1 cellular context compared by ENCODE assay signal in the genomic region with DNA sequence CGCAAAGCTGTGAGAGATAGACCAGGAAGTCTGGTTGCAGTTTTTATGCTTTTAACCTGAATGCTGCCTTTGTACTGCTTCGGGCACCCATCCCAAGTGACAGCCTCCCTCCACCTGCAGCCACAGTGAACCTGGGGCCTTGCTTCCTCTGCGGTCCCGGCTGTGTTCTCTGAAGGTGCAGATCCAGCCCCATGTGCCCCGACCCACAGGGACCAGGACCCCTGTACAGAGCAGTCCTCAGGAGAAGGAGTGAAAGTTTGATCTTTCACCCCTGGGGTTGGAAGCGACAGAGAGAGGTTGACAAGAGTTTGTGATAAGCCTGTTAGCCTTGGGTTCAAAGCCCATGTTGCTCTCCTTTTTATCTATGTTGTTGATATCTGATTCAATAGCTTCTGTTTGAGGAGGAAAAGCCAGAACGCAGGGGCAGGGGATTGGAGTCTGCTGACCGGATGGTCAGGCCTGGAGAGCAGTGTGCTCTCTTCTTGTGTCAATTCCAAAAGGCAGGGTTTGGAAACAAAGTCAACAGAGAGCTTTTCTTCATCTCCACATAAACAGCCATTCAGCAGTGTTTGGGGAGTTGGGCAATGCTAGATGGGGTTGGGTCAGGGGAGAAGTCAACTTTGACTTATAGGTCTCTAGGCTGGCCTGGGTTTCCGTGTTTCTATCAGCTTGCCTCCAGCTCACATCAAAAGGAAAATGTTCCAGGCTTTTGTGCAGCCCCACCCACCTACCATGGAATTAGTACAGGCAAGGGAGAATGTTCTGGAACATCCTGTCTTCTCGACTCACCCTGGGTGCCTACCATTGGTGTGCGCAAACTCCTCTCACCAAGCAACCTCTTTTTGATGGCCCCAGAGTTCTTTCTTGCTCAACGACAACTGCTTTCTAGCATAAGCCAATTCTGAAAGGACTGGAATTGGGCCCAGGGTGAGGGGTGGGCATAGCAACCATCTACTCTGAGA.
TF ChIP-seq lines count a peak whose summit lies in the region.

No MANE protein-coding gene starts in this region.

TF ChIP-seq in HepG2, 621 proteins besides CTCF, POLR2A, EP300 and RAD21 (continued from another document and continues in another):
- TF ChIP-seq, protein P1, sequence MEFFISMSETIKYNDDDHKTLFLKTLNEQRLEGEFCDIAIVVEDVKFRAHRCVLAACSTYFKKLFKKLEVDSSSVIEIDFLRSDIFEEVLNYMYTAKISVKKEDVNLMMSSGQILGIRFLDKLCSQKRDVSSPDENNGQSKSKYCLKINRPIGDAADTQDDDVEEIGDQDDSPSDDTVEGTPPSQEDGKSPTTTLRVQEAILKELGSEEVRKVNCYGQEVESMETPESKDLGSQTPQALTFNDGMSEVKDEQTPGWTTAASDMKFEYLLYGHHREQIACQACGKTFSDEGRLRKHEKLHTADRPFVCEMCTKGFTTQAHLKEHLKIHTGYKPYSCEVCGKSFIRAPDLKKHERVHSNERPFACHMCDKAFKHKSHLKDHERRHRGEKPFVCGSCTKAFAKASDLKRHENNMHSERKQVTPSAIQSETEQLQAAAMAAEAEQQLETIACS (CRISPR knock-in tag; IDR thresholded peaks at IDR 0.05): 0 out of 2 replicates have a peak, but pooled peaks have one; percentile 18
- TF ChIP-seq SRSF9 (IDR thresholded peaks at IDR 0.05; ENCODE audit: borderline replicate concordance, insufficient read depth, low read depth, low read length, poor library complexity, severe bottlenecking) (no peak), AGO1 (IDR thresholded peaks at IDR 0.05; ENCODE audit: low read depth, low read length, poor library complexity, severe bottlenecking) (no peak), SRSF4 (IDR thresholded peaks at IDR 0.05; ENCODE audit: low read depth, low read length, poor library complexity, severe bottlenecking) (no peak), MBD4 (IDR thresholded peaks at IDR 0.05; ENCODE audit: borderline replicate concordance, low read length) (no peak), ZNF510 (CRISPR knock-in tag; IDR thresholded peaks at IDR 0.05; ENCODE audit: low read depth) (peak; percentile 62), CREM (IDR thresholded peaks at IDR 0.05) (peak; percentile 99), CREM (CRISPR knock-in tag; IDR thresholded peaks at IDR 0.05) (no peak), MZF1 (CRISPR knock-in tag; IDR thresholded peaks at IDR 0.05; ENCODE audit: borderline replicate concordance) (no peak), ZNF768 (CRISPR knock-in tag; IDR thresholded peaks at IDR 0.05) (no peak; the same call in 1 of the 2 replicates), POLR2AphosphoS2 (IDR thresholded peaks at IDR 0.05; ENCODE audit: low read depth, low read length) (no peak), ARNT (IDR thresholded peaks at IDR 0.05) (no peak), ZNF232 (CRISPR knock-in tag; IDR thresholded peaks at IDR 0.05; ENCODE audit: borderline replicate concordance) (no peak; the same call in 1 of the 2 replicates), SCMH1 (CRISPR knock-in tag; IDR thresholded peaks at IDR 0.05; ENCODE audit: borderline replicate concordance) (no peak), YEATS2 (CRISPR knock-in tag; IDR thresholded peaks at IDR 0.05; ENCODE audit: borderline replicate concordance) (peak; percentile 58), ZNF563 (CRISPR knock-in tag; IDR thresholded peaks at IDR 0.05) (peak; percentile 22; the same call in 1 of the 2 replicates), ZNF17 (CRISPR knock-in tag; IDR thresholded peaks at IDR 0.05) (no peak), GATAD1 (CRISPR knock-in tag; IDR thresholded peaks at IDR 0.05) (peak; percentile 75), U2AF2 (IDR thresholded peaks at IDR 0.05; ENCODE audit: low read depth, low read length) (no peak)
- TF ChIP-seq, protein P2, sequence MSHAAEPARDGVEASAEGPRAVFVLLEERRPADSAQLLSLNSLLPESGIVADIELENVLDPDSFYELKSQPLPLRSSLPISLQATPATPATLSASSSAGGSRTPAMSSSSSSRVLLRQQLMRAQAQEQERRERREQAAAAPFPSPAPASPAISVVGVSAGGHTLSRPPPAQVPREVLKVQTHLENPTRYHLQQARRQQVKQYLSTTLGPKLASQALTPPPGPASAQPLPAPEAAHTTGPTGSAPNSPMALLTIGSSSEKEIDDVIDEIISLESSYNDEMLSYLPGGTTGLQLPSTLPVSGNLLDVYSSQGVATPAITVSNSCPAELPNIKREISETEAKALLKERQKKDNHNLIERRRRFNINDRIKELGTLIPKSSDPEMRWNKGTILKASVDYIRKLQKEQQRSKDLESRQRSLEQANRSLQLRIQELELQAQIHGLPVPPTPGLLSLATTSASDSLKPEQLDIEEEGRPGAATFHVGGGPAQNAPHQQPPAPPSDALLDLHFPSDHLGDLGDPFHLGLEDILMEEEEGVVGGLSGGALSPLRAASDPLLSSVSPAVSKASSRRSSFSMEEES (CRISPR knock-in tag; IDR thresholded peaks at IDR 0.05): peak; percentile 100
- TF ChIP-seq, protein P3, sequence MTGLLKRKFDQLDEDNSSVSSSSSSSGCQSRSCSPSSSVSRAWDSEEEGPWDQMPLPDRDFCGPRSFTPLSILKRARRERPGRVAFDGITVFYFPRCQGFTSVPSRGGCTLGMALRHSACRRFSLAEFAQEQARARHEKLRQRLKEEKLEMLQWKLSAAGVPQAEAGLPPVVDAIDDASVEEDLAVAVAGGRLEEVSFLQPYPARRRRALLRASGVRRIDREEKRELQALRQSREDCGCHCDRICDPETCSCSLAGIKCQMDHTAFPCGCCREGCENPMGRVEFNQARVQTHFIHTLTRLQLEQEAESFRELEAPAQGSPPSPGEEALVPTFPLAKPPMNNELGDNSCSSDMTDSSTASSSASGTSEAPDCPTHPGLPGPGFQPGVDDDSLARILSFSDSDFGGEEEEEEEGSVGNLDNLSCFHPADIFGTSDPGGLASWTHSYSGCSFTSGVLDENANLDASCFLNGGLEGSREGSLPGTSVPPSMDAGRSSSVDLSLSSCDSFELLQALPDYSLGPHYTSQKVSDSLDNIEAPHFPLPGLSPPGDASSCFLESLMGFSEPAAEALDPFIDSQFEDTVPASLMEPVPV (CRISPR knock-in tag; IDR thresholded peaks at IDR 0.05): no peak
- TF ChIP-seq, protein P4, sequence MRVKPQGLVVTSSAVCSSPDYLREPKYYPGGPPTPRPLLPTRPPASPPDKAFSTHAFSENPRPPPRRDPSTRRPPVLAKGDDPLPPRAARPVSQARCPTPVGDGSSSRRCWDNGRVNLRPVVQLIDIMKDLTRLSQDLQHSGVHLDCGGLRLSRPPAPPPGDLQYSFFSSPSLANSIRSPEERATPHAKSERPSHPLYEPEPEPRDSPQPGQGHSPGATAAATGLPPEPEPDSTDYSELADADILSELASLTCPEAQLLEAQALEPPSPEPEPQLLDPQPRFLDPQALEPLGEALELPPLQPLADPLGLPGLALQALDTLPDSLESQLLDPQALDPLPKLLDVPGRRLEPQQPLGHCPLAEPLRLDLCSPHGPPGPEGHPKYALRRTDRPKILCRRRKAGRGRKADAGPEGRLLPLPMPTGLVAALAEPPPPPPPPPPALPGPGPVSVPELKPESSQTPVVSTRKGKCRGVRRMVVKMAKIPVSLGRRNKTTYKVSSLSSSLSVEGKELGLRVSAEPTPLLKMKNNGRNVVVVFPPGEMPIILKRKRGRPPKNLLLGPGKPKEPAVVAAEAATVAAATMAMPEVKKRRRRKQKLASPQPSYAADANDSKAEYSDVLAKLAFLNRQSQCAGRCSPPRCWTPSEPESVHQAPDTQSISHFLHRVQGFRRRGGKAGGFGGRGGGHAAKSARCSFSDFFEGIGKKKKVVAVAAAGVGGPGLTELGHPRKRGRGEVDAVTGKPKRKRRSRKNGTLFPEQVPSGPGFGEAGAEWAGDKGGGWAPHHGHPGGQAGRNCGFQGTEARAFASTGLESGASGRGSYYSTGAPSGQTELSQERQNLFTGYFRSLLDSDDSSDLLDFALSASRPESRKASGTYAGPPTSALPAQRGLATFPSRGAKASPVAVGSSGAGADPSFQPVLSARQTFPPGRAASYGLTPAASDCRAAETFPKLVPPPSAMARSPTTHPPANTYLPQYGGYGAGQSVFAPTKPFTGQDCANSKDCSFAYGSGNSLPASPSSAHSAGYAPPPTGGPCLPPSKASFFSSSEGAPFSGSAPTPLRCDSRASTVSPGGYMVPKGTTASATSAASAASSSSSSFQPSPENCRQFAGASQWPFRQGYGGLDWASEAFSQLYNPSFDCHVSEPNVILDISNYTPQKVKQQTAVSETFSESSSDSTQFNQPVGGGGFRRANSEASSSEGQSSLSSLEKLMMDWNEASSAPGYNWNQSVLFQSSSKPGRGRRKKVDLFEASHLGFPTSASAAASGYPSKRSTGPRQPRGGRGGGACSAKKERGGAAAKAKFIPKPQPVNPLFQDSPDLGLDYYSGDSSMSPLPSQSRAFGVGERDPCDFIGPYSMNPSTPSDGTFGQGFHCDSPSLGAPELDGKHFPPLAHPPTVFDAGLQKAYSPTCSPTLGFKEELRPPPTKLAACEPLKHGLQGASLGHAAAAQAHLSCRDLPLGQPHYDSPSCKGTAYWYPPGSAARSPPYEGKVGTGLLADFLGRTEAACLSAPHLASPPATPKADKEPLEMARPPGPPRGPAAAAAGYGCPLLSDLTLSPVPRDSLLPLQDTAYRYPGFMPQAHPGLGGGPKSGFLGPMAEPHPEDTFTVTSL (CRISPR knock-in tag; IDR thresholded peaks at IDR 0.05; ENCODE audit: borderline replicate concordance): peak; percentile 100
- TF ChIP-seq, protein P5, sequence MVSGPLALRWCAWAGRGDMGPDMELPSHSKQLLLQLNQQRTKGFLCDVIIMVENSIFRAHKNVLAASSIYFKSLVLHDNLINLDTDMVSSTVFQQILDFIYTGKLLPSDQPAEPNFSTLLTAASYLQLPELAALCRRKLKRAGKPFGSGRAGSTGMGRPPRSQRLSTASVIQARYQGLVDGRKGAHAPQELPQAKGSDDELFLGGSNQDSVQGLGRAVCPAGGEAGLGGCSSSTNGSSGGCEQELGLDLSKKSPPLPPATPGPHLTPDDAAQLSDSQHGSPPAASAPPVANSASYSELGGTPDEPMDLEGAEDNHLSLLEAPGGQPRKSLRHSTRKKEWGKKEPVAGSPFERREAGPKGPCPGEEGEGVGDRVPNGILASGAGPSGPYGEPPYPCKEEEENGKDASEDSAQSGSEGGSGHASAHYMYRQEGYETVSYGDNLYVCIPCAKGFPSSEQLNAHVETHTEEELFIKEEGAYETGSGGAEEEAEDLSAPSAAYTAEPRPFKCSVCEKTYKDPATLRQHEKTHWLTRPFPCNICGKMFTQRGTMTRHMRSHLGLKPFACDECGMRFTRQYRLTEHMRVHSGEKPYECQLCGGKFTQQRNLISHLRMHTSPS (CRISPR knock-in tag; IDR thresholded peaks at IDR 0.05; ENCODE audit: low read depth): peak; percentile 56; the same call in 1 of the 2 replicates
- TF ChIP-seq, protein P6, sequence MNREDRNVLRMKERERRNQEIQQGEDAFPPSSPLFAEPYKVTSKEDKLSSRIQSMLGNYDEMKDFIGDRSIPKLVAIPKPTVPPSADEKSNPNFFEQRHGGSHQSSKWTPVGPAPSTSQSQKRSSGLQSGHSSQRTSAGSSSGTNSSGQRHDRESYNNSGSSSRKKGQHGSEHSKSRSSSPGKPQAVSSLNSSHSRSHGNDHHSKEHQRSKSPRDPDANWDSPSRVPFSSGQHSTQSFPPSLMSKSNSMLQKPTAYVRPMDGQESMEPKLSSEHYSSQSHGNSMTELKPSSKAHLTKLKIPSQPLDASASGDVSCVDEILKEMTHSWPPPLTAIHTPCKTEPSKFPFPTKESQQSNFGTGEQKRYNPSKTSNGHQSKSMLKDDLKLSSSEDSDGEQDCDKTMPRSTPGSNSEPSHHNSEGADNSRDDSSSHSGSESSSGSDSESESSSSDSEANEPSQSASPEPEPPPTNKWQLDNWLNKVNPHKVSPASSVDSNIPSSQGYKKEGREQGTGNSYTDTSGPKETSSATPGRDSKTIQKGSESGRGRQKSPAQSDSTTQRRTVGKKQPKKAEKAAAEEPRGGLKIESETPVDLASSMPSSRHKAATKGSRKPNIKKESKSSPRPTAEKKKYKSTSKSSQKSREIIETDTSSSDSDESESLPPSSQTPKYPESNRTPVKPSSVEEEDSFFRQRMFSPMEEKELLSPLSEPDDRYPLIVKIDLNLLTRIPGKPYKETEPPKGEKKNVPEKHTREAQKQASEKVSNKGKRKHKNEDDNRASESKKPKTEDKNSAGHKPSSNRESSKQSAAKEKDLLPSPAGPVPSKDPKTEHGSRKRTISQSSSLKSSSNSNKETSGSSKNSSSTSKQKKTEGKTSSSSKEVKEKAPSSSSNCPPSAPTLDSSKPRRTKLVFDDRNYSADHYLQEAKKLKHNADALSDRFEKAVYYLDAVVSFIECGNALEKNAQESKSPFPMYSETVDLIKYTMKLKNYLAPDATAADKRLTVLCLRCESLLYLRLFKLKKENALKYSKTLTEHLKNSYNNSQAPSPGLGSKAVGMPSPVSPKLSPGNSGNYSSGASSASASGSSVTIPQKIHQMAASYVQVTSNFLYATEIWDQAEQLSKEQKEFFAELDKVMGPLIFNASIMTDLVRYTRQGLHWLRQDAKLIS (CRISPR knock-in tag; IDR thresholded peaks at IDR 0.05): peak; percentile 97
- TF ChIP-seq, protein P7, sequence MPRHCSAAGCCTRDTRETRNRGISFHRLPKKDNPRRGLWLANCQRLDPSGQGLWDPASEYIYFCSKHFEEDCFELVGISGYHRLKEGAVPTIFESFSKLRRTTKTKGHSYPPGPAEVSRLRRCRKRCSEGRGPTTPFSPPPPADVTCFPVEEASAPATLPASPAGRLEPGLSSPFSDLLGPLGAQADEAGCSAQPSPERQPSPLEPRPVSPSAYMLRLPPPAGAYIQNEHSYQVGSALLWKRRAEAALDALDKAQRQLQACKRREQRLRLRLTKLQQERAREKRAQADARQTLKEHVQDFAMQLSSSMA (CRISPR knock-in tag; IDR thresholded peaks at IDR 0.05): peak; percentile 82; the same call in 1 of the 2 replicates
- TF ChIP-seq, protein P8, sequence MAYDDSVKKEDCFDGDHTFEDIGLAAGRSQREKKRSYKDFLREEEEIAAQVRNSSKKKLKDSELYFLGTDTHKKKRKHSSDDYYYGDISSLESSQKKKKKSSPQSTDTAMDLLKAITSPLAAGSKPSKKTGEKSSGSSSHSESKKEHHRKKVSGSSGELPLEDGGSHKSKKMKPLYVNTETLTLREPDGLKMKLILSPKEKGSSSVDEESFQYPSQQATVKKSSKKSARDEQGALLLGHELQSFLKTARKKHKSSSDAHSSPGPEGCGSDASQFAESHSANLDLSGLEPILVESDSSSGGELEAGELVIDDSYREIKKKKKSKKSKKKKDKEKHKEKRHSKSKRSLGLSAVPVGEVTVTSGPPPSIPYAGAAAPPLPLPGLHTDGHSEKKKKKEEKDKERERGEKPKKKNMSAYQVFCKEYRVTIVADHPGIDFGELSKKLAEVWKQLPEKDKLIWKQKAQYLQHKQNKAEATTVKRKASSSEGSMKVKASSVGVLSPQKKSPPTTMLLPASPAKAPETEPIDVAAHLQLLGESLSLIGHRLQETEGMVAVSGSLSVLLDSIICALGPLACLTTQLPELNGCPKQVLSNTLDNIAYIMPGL (CRISPR knock-in tag; IDR thresholded peaks at IDR 0.05; ENCODE audit: borderline replicate concordance in 1 of 2, low read depth in 1 of 2): peak; percentile 49 to 58; a peak in 1 of 4 replicates
